Comparison of ENCODE assay signal across 1 cellular context in the genomic region with DNA sequence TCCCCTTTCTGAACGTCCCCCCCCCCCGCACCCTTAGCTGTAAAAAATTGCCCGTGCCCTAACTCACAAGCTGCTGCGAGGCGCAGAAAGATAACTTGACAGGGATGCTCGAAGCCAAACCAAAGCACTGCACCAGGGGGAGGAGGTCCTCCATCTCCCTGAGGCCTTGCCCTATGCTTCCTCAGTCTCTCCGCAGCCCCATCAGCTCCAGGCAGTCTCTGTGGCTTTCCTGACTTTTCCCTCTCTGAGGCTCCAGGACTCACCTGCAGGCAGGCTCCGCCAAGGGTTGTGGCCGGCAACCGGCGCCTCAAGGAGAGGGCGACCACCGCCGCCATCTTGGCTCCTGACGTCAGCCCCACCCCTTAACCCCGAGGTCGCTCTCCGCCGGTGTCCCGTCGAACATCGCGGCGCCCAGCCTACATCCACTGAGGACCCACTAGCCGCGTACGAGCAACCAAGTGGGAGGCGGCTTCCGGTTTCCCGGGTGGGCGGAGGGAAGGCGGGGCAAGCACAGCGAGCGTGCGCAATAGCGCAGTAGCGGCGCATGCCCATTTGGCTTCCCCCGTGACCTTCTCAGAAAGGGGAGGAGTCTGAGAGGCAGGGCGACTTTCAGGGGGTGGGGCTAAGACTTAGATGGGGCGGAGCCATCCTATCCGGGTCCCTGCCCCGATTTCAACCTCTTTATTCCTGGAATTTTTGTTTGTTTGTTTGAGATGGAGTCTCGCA.
TF ChIP-seq lines count a peak whose summit lies in the region.

A gene (minus strand): TSS at position 348 of the 726 bp plus-strand sequence. CDS start 13 bp downstream, at position 335.

TF ChIP-seq in HepG2, 621 proteins besides CTCF, POLR2A, EP300 and RAD21 (continued from another document):
- TF ChIP-seq, protein P1, sequence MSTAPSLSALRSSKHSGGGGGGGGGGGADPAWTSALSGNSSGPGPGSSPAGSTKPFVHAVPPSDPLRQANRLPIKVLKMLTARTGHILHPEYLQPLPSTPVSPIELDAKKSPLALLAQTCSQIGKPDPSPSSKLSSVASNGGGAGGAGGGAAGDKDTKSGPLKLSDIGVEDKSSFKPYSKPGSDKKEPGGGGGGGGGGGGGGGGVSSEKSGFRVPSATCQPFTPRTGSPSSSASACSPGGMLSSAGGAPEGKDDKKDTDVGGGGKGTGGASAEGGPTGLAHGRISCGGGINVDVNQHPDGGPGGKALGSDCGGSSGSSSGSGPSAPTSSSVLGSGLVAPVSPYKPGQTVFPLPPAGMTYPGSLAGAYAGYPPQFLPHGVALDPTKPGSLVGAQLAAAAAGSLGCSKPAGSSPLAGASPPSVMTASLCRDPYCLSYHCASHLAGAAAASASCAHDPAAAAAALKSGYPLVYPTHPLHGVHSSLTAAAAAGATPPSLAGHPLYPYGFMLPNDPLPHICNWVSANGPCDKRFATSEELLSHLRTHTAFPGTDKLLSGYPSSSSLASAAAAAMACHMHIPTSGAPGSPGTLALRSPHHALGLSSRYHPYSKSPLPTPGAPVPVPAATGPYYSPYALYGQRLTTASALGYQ (CRISPR knock-in tag; IDR thresholded peaks at IDR 0.05) = no peak
- TF ChIP-seq HNRNPUL1 (IDR thresholded peaks at IDR 0.05; ENCODE audit: low read depth, low read length) (no peak), PITX1 (CRISPR knock-in tag; IDR thresholded peaks at IDR 0.05) (no peak; the same call in 1 of the 2 replicates), NAIF1 (CRISPR knock-in tag; IDR thresholded peaks at IDR 0.05; ENCODE audit: borderline replicate concordance) (no peak), SKI (IDR thresholded peaks at IDR 0.05; ENCODE audit: partially characterized antibody) (peak; percentile 26), RBM22 (optimal IDR thresholded peaks at IDR 0.05; ENCODE audit: low read length) (no peak), ZNF614 (CRISPR knock-in tag; IDR thresholded peaks at IDR 0.05; ENCODE audit: borderline replicate concordance) (peak; percentile 70; the same call in 1 of the 2 replicates), MIXL1 (CRISPR knock-in tag; IDR thresholded peaks at IDR 0.05) (0 out of 2 replicates have a peak, but pooled peaks have one; percentile 5), DNMT3B (CRISPR knock-in tag; conservative IDR thresholded peaks at IDR 0.05) (no peak), ELF3 (CRISPR knock-in tag; IDR thresholded peaks at IDR 0.05) (peak; percentile 73), TBL1XR1 (IDR thresholded peaks at IDR 0.05; ENCODE audit: borderline replicate concordance, low read length, partially characterized antibody) (no peak), RARA (CRISPR knock-in tag; IDR thresholded peaks at IDR 0.05) (peak; percentile 34; the same call in 1 of the 2 replicates), ZNF331 (CRISPR knock-in tag; IDR thresholded peaks at IDR 0.05) (peak; percentile 79), ZNF136 (CRISPR knock-in tag; IDR thresholded peaks at IDR 0.05; ENCODE audit: low read depth) (no peak), RXRB (CRISPR knock-in tag; IDR thresholded peaks at IDR 0.05; ENCODE audit: borderline replicate concordance) (peak; percentile 54; the same call in 1 of the 2 replicates), GLI4 (CRISPR knock-in tag; IDR thresholded peaks at IDR 0.05; ENCODE audit: borderline replicate concordance) (no peak), YEATS2 (CRISPR knock-in tag; IDR thresholded peaks at IDR 0.05; ENCODE audit: borderline replicate concordance) (peak; percentile 89; the same call in 1 of the 2 replicates), SIN3B (IDR thresholded peaks at IDR 0.05; ENCODE audit: low read length) (peak; percentile 72; the same call in 1 of the 2 replicates), RXRA (CRISPR knock-in tag; IDR thresholded peaks at IDR 0.05) (peak; percentile 63; the same call in 1 of the 2 replicates)
- TF ChIP-seq, protein P2, sequence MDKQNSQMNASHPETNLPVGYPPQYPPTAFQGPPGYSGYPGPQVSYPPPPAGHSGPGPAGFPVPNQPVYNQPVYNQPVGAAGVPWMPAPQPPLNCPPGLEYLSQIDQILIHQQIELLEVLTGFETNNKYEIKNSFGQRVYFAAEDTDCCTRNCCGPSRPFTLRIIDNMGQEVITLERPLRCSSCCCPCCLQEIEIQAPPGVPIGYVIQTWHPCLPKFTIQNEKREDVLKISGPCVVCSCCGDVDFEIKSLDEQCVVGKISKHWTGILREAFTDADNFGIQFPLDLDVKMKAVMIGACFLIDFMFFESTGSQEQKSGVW (CRISPR knock-in tag; IDR thresholded peaks at IDR 0.05; ENCODE audit: borderline replicate concordance) = no peak
